21 cellular contexts compared by ENCODE assay signal in the genomic region with DNA sequence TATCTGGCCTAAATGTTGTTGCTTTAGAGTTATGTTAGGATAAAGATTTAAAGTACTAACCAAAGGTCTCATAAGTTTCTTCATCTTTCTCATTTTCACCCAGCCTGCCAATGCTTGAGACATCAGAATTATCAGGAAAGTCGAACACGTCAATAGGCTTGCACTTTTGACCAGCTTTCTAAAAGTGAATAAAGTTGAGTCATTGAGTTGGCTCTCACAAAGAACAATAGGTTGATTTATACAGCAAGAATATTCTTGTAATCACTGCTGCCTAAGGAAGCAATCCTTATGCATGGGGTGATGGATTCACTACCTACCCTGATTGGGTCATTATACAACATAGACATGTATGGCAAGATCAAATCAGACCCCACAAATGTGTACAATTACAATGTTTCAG. TPM values are rescaled to one million over a fixed set of nuclear protein-coding genes. Genes with fewer than 3 reads are reported as not detected.
DNase-seq lines count a peak whose midpoint lies in the region; ATAC-seq, FAIRE-seq and TF ChIP-seq lines count a peak whose summit lies in the region.
"Had no signal": no experiment of that assay in that cellular context is flagged by ENCODE, and none has a peak within 500 bp of the region (broad histone marks: within the 10 kb centered on the region; RNA-seq: fewer than 3 reads in every experiment).

No MANE protein-coding gene starts in this region.

- DNase-seq in Caco-2 (no peak), PC-3 (peak; percentile 35), endothelial cell of umbilical vein (ENCODE audit: low read depth, low spot score) (peak; percentile 84), lung microvascular endothelial cell (ENCODE audit: low read depth in 2 of 2) (peak; percentile 52 to 89), Ammon's horn (ENCODE audit: low spot score) (no peak), NCI-H510A (lab: John Stamatoyannopoulos, UW) (no peak)
- no peak for DNase-seq in stimulated activated CD4-positive, alpha-beta T cell treated with anti-CD3 and anti-CD28 coated beads, Interleukin-1b, Interleukin-23, amount 100 ng/mL, for 48 hours
- DNase-seq: activated CD4-positive, alpha-beta T cell treated with anti-CD3 and anti-CD28 coated beads for 36 hours; activated effector memory CD4-positive, alpha-beta T cell treated with Interleukin-2 at 50 U/mL for 16 hours; CD4-positive, CD25-positive, alpha-beta regulatory T cell; gastrocnemius medialis; left cardiac atrium; MG63; NCI-H146; NCI-H2227 treated with DMSO at 0.1 percent for 48 hours; right cardiac atrium; stimulated activated CD4-positive, alpha-beta T cell treated with anti-CD3 and anti-CD28 coated beads, Interleukin-15, amount 100 ng/mL, for 24 hours; thyroid gland had no signal

- H3K9me3 ChIP-seq in Caco-2 = no peaks in the 10 kb centered on the region
- H3K9me3 ChIP-seq in PC-3 (ENCODE audit: low read length) = no peaks in the 10 kb centered on the region
- H3K9me3 ChIP-seq in endothelial cell of umbilical vein (replicated peaks; ENCODE audit: control insufficient read depth, insufficient read depth, low read length) = no peaks in the 10 kb centered on the region
- H3K9me3 ChIP-seq: gastrocnemius medialis, MG63, thyroid gland had no signal

- H3K27me3 Mint-ChIP-seq in Caco-2 (ENCODE audit: insufficient read depth, unreplicated experiment) = no peaks in the 10 kb centered on the region
- H3K27me3 Mint-ChIP-seq: activated CD4-positive, alpha-beta T cell treated with anti-CD3 and anti-CD28 coated beads for 36 hours; CD4-positive, CD25-positive, alpha-beta regulatory T cell had no signal

- H3K9ac ChIP-seq in PC-3 (ENCODE audit: low read length) = no peak overlapping the region
- H3K9ac ChIP-seq in endothelial cell of umbilical vein (replicated peaks; ENCODE audit: extremely low read depth, insufficient read depth, low read length) = no peak overlapping the region

- H3K4me1 Mint-ChIP-seq in Caco-2 (ENCODE audit: low read depth, unreplicated experiment) = no peaks in the 10 kb centered on the region

- CTCF ChIA-PET in Caco-2 (lab: Charles Lee) (no interaction called here), PC-3 (lab: Charles Lee) (no interaction called here), endothelial cell of umbilical vein (lab: Charles Lee) (interaction anchor here (0.6 to 5.7 kb wide), 6 partner anchors 17 to 1619 kb away, joined by 3 to 35 read pairs (median 3); no protein-coding TSS in a partner anchor)

- H3K36me3 Mint-ChIP-seq in Caco-2 (ENCODE audit: insufficient read depth, unreplicated experiment) = peaks cover 73% of the 10 kb centered on the region

- H3K9me3 Mint-ChIP-seq in Caco-2 (ENCODE audit: unreplicated experiment) = no peaks in the 10 kb centered on the region
- H3K9me3 Mint-ChIP-seq: CD4-positive, CD25-positive, alpha-beta regulatory T cell; neural crest cell; stimulated activated effector memory CD8-positive, alpha-beta T cell treated with anti-CD3 and anti-CD28 coated beads, Interleukin-12 subunit alpha, Interleukin-12 subunit beta, amount 100 ng/mL, for 72 hours had no signal

- ATAC-seq in PC-3 = no peak
- ATAC-seq in GM19397 (IDR thresholded peaks at IDR 0.05; ENCODE audit: unreplicated experiment) = no peak
- ATAC-seq: activated CD4-positive, alpha-beta T cell treated with anti-CD3 and anti-CD28 coated beads for 36 hours; gastrocnemius medialis; left cardiac atrium; right cardiac atrium; stimulated activated effector memory CD8-positive, alpha-beta T cell treated with anti-CD3 and anti-CD28 coated beads, Interleukin-12 subunit alpha, Interleukin-12 subunit beta, amount 100 ng/mL, for 72 hours had no signal

- H3K9me1 ChIP-seq in endothelial cell of umbilical vein (replicated peaks; ENCODE audit: control insufficient read depth, extremely low read depth, insufficient read depth, low read length) = no peaks in the 10 kb centered on the region

- intact Hi-C loops in Caco-2 (cut with micrococcal nuclease; ENCODE audit: unreplicated experiment) = no loop called here
- intact Hi-C loops in PC-3 (cut with micrococcal nuclease) = no loop called here
- intact Hi-C loops in endothelial cell of umbilical vein (cut with micrococcal nuclease) = loop anchor here (1.0 kb wide), 2 partner anchors 40 to 80 kb away; a partner anchor contains a TSS

- H3K79me2 ChIP-seq in PC-3 (ENCODE audit: low read length) (peaks cover 54% of the 10 kb centered on the region), endothelial cell of umbilical vein (ENCODE audit: control insufficient read depth, insufficient read depth, low read length) (peaks cover 41% of the 10 kb centered on the region)

- dilution Hi-C loops in endothelial cell of umbilical vein (cut with MboI; ENCODE audit: extremely low pct_ligation_motif_present, low sequenced_read_pairs) = no loop called here

- H3K27ac ChIP-seq in PC-3 (ENCODE audit: low read length) = peak overlapping the region; percentile 58
- peak overlapping the region; percentile 68 for H3K27ac ChIP-seq in endothelial cell of umbilical vein (ENCODE audit: insufficient read depth, low read depth, low read length)
- H3K27ac ChIP-seq: gastrocnemius medialis, thyroid gland had no signal

- no peak overlapping the region for H3K4me3 Mint-ChIP-seq in Caco-2 (ENCODE audit: unreplicated experiment)
- H3K4me3 Mint-ChIP-seq: activated CD4-positive, alpha-beta T cell treated with anti-CD3 and anti-CD28 coated beads for 36 hours; neural crest cell; stimulated activated effector memory CD8-positive, alpha-beta T cell treated with anti-CD3 and anti-CD28 coated beads, Interleukin-12 subunit alpha, Interleukin-12 subunit beta, amount 100 ng/mL, for 72 hours had no signal

- no peaks in the 10 kb centered on the region for H3K27me3 ChIP-seq in Caco-2 (replicated peaks; ENCODE audit: control insufficient read depth, insufficient read depth, low read length)
- H3K27me3 ChIP-seq in PC-3 (ENCODE audit: low read length) = no peaks in the 10 kb centered on the region
- no peaks in the 10 kb centered on the region for H3K27me3 ChIP-seq in endothelial cell of umbilical vein (ENCODE audit: control insufficient read depth in 2 of 2, insufficient read depth in 2 of 2, low read length in 2 of 2)
- H3K27me3 ChIP-seq: gastrocnemius medialis, MG63, thyroid gland had no signal

- POLR2A ChIA-PET in Caco-2 (lab: Charles Lee) = no interaction called here
- POLR2A ChIA-PET in PC-3 (lab: Charles Lee; ENCODE audit: unreplicated experiment) = no interaction called here
- POLR2A ChIA-PET in endothelial cell of umbilical vein (lab: Charles Lee) = no interaction called here

- no peak overlapping the region for H3K4me3 ChIP-seq in Caco-2 (ENCODE audit: low read depth, low read length)
- H3K4me3 ChIP-seq in PC-3 (ENCODE audit: low read length) = no peak overlapping the region
- H3K4me3 ChIP-seq in endothelial cell of umbilical vein (replicated peaks in 1 of 3; ENCODE audit: insufficient read depth in 1 of 3, low read depth in 1 of 3, low read length in 3 of 3) = no peak overlapping the region
- H3K4me3 ChIP-seq: gastrocnemius medialis, MG63, thyroid gland had no signal

- TF ChIP-seq POLR2A in endothelial cell of umbilical vein (IDR thresholded peaks at IDR 0.05; ENCODE audit: low read depth, low read length) = no peak

- TF ChIP-seq CTCF in Caco-2 (IDR thresholded peaks at IDR 0.05; ENCODE audit: insufficient read depth in 1 of 2, low read depth in 1 of 2, low read length in 1 of 2, severe bottlenecking in 1 of 2, unreplicated experiment in 1 of 2) (no peak), PC-3 (conservative IDR thresholded peaks at IDR 0.05; ENCODE audit: low read depth, low read length) (no peak), endothelial cell of umbilical vein (IDR thresholded peaks at IDR 0.05; ENCODE audit: extremely low read depth in 1 of 2, insufficient read depth in 1 of 2, low read depth in 1 of 2, low read length in 2 of 2) (no peak)

- H3F3A ChIP-seq in PC-3 (ENCODE audit: low read length, unreplicated experiment) = no peaks in the 10 kb centered on the region

- peak; percentile 89 for FAIRE-seq in endothelial cell of umbilical vein (lab: Jason Lieb, UNC)

- no peak overlapping the region for H3K4me2 ChIP-seq in PC-3 (ENCODE audit: low read length)
- H3K4me2 ChIP-seq in endothelial cell of umbilical vein (ENCODE audit: insufficient read depth, low read length) = peak overlapping the region; percentile 41

- H3K27ac Mint-ChIP-seq in Caco-2 (ENCODE audit: unreplicated experiment) = peak overlapping the region; percentile 24
- H3K27ac Mint-ChIP-seq: stimulated activated effector memory CD8-positive, alpha-beta T cell treated with anti-CD3 and anti-CD28 coated beads, Interleukin-12 subunit alpha, Interleukin-12 subunit beta, amount 100 ng/mL, for 72 hours had no signal

- H3K9me2 ChIP-seq in PC-3 (replicated peaks; ENCODE audit: low read length) = no peaks in the 10 kb centered on the region

- no peaks in the 10 kb centered on the region for H3K36me3 ChIP-seq in Caco-2 (ENCODE audit: control insufficient read depth, insufficient read depth, low read length)
- peaks cover 35% of the 10 kb centered on the region for H3K36me3 ChIP-seq in PC-3 (ENCODE audit: low read depth, low read length)
- H3K36me3 ChIP-seq in endothelial cell of umbilical vein (ENCODE audit: control insufficient read depth in 2 of 2, extremely low read depth in 1 of 2, insufficient read depth in 2 of 2, low read length in 2 of 2) = peaks cover 0 to 8% of the 10 kb centered on the region in 2 experiments
- H3K36me3 ChIP-seq: gastrocnemius medialis, thyroid gland had no signal

- H4K20me1 ChIP-seq in PC-3 (ENCODE audit: low read length) (no peaks in the 10 kb centered on the region), endothelial cell of umbilical vein (replicated peaks; ENCODE audit: control insufficient read depth, extremely low read depth, insufficient read depth, low read length) (no peaks in the 10 kb centered on the region)

- H3K4me1 ChIP-seq in Caco-2 (no peaks in the 10 kb centered on the region), PC-3 (ENCODE audit: insufficient read depth, low read length) (peaks cover 16% of the 10 kb centered on the region), endothelial cell of umbilical vein (ENCODE audit: control insufficient read depth, extremely low read depth, insufficient read depth, low read length) (peaks cover 24% of the 10 kb centered on the region)

- H2AFZ ChIP-seq in PC-3 (ENCODE audit: low read length) = no peak overlapping the region
- H2AFZ ChIP-seq in endothelial cell of umbilical vein (ENCODE audit: low read depth, low read length) = no peak overlapping the region

- BruUV-seq in Caco-2 (replicated peaks; lab: Mats Ljungman, UMichigan) (no TSS peak), PC-3 (replicated peaks; lab: Mats Ljungman, UMichigan) (no TSS peak), endothelial cell of umbilical vein (replicated peaks; lab: Mats Ljungman, UMichigan) (no TSS peak)

RNA-seq across cellular contexts. Expression of a gene that starts 5.0 kb away (rescaled TPM):
- 42.8 and 52.0 TPM in 2 replicates for total RNA-seq in Caco-2 (2022)
- total RNA-seq in PC-3 (2014; rRNA removed) = 27.6 and 38.2 TPM in 2 replicates
- total RNA-seq in endothelial cell of umbilical vein = 35.6 and 37.9 TPM in 2 replicates
- polyA plus RNA-seq in endothelial cell of umbilical vein = 5.2 and 7.0 TPM in 2 replicates
- polyA plus RNA-seq in endothelial cell of umbilical vein (2011; cell fraction: cytosol; rRNA removed) = 18.1 and 19.5 TPM in 2 replicates
- polyA plus RNA-seq in endothelial cell of umbilical vein (2011; cell fraction: nucleus; rRNA removed) = 22.5 and 36.5 TPM in 2 replicates
- 9.1 and 22.3 TPM in 2 replicates for polyA plus RNA-seq in endothelial cell of umbilical vein (2012)
- 3.8 TPM in 2 replicates for polyA minus RNA-seq in endothelial cell of umbilical vein
- polyA minus RNA-seq in endothelial cell of umbilical vein (2011; cell fraction: cytosol; rRNA and poly(A)+ RNA removed) = 11.8 TPM
- 14.0 and 23.4 TPM in 2 replicates for polyA minus RNA-seq in endothelial cell of umbilical vein (2011; cell fraction: nucleus; rRNA and poly(A)+ RNA removed)
- 2.4 and 8.1 TPM in 2 replicates for total RNA-seq in lung microvascular endothelial cell

Comparison
In these comparisons a context has a peak if more than half of its experiments do, and no peak if none do; other contexts are left out.
1. DNase-seq: peak in PC-3 (single experiment), endothelial cell of umbilical vein (single experiment) and lung microvascular endothelial cell (2 of 2); none in Caco-2 (0 of 2), Ammon's horn (single experiment), stimulated activated CD4-positive, alpha-beta T cell treated with anti-CD3 and anti-CD28 coated beads, Interleukin-1b, Interleukin-23, amount 100 ng/mL, for 48 hours (single experiment) and NCI-H510A (single experiment).